1 cellular context compared by ENCODE assay signal in the genomic region with DNA sequence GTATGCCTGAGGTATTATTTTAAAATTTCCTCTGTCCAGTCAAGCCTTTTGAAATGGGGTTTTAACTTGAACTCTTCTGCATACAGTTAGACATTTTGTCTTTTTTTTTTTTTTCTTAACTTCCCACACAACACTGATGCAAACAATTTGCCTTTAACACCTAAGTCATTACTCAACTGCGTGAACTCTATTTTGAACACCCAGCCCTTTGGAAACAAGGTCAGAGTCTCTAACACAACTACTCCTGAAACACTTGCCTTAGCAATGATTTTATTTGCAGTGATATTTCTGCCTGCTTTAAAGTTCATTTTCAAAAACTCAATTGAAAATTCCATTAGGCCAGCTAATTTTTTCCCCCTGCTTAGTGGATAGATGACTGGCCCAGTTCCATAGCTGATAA.
A peak's percentile ranks its signal among the peaks of the same experiment; 100 is the strongest.
TF ChIP-seq lines count a peak whose summit lies in the region.

No MANE protein-coding gene starts in this region.

TF ChIP-seq in HepG2, 621 proteins besides CTCF, POLR2A, EP300 and RAD21:
- peak; percentile 53 for TF ChIP-seq CEBPG (CRISPR knock-in tag; IDR thresholded peaks at IDR 0.05)
- TF ChIP-seq MLX (CRISPR knock-in tag; IDR thresholded peaks at IDR 0.05), result peak; percentile 43; the same call in 1 of the 2 replicates
- peak; percentile 40; the same call in 1 of the 2 replicates for TF ChIP-seq HNF4G (IDR thresholded peaks at IDR 0.05; ENCODE audit: borderline replicate concordance, low read depth, low read length)
- TF ChIP-seq HNF4G (CRISPR knock-in tag; IDR thresholded peaks at IDR 0.05; ENCODE audit: borderline replicate concordance, low read depth), result no peak
- no peak for TF ChIP-seq FOXP1 (IDR thresholded peaks at IDR 0.05)
- peak; percentile 64; the same call in 1 of the 2 replicates for TF ChIP-seq FOXP1 (CRISPR knock-in tag; IDR thresholded peaks at IDR 0.05)
- no peak for TF ChIP-seq ZNF674 (CRISPR knock-in tag; IDR thresholded peaks at IDR 0.05; ENCODE audit: low read depth)
- no peak for TF ChIP-seq ELK4 (CRISPR knock-in tag; IDR thresholded peaks at IDR 0.05; ENCODE audit: borderline replicate concordance)
- peak; percentile 60 for TF ChIP-seq HNF4A (CRISPR knock-in tag; IDR thresholded peaks at IDR 0.05)
- TF ChIP-seq SOX13 (IDR thresholded peaks at IDR 0.05), result no peak
- 0 out of 4 replicates have a peak, but pooled peaks of 1 of the 2 experiments have one; percentile 27 for TF ChIP-seq SOX13 (CRISPR knock-in tag; conservative IDR thresholded peaks at IDR 0.05 in 1 of 2, IDR thresholded peaks at IDR 0.05 in 1 of 2)
- no peak for TF ChIP-seq MTF1 (CRISPR knock-in tag; IDR thresholded peaks at IDR 0.05)
- no peak for TF ChIP-seq SOX6 (IDR thresholded peaks at IDR 0.05)
- no peak for TF ChIP-seq SOX6 (CRISPR knock-in tag; IDR thresholded peaks at IDR 0.05)
- no peak for TF ChIP-seq ATF7 (IDR thresholded peaks at IDR 0.05)
- no peak for TF ChIP-seq ATF7 (CRISPR knock-in tag; IDR thresholded peaks at IDR 0.05)
- peak; percentile 15; the same call in 1 of the 2 replicates for TF ChIP-seq ZNF362 (CRISPR knock-in tag; IDR thresholded peaks at IDR 0.05; ENCODE audit: borderline replicate concordance)
- TF ChIP-seq, protein P1, sequence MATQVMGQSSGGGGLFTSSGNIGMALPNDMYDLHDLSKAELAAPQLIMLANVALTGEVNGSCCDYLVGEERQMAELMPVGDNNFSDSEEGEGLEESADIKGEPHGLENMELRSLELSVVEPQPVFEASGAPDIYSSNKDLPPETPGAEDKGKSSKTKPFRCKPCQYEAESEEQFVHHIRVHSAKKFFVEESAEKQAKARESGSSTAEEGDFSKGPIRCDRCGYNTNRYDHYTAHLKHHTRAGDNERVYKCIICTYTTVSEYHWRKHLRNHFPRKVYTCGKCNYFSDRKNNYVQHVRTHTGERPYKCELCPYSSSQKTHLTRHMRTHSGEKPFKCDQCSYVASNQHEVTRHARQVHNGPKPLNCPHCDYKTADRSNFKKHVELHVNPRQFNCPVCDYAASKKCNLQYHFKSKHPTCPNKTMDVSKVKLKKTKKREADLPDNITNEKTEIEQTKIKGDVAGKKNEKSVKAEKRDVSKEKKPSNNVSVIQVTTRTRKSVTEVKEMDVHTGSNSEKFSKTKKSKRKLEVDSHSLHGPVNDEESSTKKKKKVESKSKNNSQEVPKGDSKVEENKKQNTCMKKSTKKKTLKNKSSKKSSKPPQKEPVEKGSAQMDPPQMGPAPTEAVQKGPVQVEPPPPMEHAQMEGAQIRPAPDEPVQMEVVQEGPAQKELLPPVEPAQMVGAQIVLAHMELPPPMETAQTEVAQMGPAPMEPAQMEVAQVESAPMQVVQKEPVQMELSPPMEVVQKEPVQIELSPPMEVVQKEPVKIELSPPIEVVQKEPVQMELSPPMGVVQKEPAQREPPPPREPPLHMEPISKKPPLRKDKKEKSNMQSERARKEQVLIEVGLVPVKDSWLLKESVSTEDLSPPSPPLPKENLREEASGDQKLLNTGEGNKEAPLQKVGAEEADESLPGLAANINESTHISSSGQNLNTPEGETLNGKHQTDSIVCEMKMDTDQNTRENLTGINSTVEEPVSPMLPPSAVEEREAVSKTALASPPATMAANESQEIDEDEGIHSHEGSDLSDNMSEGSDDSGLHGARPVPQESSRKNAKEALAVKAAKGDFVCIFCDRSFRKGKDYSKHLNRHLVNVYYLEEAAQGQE (IDR thresholded peaks at IDR 0.05; ENCODE audit: borderline replicate concordance in 1 of 2, low read depth in 1 of 2, low read length in 2 of 2), result no peak
- TF ChIP-seq RARA (CRISPR knock-in tag; IDR thresholded peaks at IDR 0.05), result peak; percentile 45; the same call in 1 of the 2 replicates
- 0 out of 2 replicates have a peak, but pooled peaks have one; percentile 38 for TF ChIP-seq SOX5 (CRISPR knock-in tag; IDR thresholded peaks at IDR 0.05; ENCODE audit: borderline replicate concordance)
- peak; percentile 83 for TF ChIP-seq ZBTB43 (CRISPR knock-in tag; conservative IDR thresholded peaks at IDR 0.05)
- TF ChIP-seq ZNF451 (CRISPR knock-in tag; IDR thresholded peaks at IDR 0.05), result no peak
- TF ChIP-seq HDAC1 (CRISPR knock-in tag; IDR thresholded peaks at IDR 0.05), result no peak
- no peak for TF ChIP-seq ZNF503 (CRISPR knock-in tag; IDR thresholded peaks at IDR 0.05)
- 0 out of 2 replicates have a peak, but pooled peaks have one; percentile 10 for TF ChIP-seq ELF3 (CRISPR knock-in tag; IDR thresholded peaks at IDR 0.05)
- no peak for TF ChIP-seq NBN (conservative IDR thresholded peaks at IDR 0.05)
- TF ChIP-seq, protein P2, sequence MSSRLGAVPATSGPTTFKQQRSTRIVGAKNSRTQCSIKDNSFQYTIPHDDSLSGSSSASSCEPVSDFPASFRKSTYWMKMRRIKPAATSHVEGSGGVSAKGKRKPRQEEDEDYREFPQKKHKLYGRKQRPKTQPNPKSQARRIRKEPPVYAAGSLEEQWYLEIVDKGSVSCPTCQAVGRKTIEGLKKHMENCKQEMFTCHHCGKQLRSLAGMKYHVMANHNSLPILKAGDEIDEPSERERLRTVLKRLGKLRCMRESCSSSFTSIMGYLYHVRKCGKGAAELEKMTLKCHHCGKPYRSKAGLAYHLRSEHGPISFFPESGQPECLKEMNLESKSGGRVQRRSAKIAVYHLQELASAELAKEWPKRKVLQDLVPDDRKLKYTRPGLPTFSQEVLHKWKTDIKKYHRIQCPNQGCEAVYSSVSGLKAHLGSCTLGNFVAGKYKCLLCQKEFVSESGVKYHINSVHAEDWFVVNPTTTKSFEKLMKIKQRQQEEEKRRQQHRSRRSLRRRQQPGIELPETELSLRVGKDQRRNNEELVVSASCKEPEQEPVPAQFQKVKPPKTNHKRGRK (CRISPR knock-in tag; IDR thresholded peaks at IDR 0.05), result no peak
TF ChIP-seq in HepG2: peak in this region for 11.
